Comparison of ENCODE assay signal across 9 cellular contexts in the genomic region with DNA sequence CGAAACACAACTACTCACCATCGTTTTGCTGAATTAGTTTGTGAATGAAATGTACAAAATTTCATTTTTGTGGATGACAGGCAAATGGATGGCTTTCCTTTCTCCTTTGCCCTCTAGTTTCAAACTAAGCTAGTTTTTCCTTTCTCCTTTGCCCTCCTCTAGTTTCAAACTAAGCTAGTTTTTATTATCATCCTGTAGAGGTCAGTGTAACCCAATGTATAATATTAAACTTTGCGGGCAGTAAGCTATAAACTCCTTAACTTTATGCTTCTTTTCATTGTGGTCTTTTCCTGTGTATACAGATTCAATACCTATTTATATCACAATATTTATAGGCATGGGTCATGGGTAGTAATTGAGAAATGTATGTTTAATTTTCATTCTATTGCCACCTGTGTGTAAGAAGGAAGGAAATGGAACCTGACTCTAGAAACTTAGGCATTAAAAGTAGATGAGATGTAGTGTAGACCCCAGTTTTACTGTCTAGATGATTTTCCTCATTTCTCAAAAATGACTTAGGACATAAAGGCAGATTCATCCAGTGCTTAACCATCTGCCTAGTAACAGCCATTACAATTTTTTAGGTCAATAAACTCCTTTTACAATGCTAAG. TPM values are rescaled to one million over a fixed set of nuclear protein-coding genes. Genes with fewer than 3 reads are reported as not detected.
DNase-seq lines count a peak whose midpoint lies in the region; ATAC-seq, FAIRE-seq and TF ChIP-seq lines count a peak whose summit lies in the region.
"Had no signal": no experiment of that assay in that cellular context is flagged by ENCODE, and none has a peak within 500 bp of the region (broad histone marks: within the 10 kb centered on the region; RNA-seq: fewer than 3 reads in every experiment).

No MANE protein-coding gene starts in this region.

- H3K27me3 Mint-ChIP-seq in endothelial cell (ENCODE audit: unreplicated experiment), result peaks cover 3% of the 10 kb centered on the region
- H3K27me3 Mint-ChIP-seq: activated naive CD8-positive, alpha-beta T cell had no signal

- H3K36me3 ChIP-seq in pancreas, result no peaks in the 10 kb centered on the region

- peak; percentile 53 to 87 (median 81) for ATAC-seq in pancreas
- no peak for ATAC-seq in GM19324 (IDR thresholded peaks at IDR 0.05; ENCODE audit: low FRiP score, unreplicated experiment)
- ATAC-seq in GM21723 (IDR thresholded peaks at IDR 0.05; ENCODE audit: unreplicated experiment), result no peak

- peak; percentile 46 for DNase-seq in ACHN
- no peak for DNase-seq in GM19239 (ENCODE audit: insufficient read length, low spot score)
- peak; percentile 24 for DNase-seq in NCI-H82 treated with DMSO at 0.1 percent for 48 hours (lab: John Stamatoyannopoulos, UW; ENCODE audit: unreplicated experiment)
- DNase-seq in endothelial cell (ENCODE audit: low spot score), result no peak
- DNase-seq in pancreas, result no peak
- DNase-seq in posterior cingulate gyrus, result no peak

- no peak overlapping the region for H3K27ac ChIP-seq in pancreas

- no peaks in the 10 kb centered on the region for H3K4me1 ChIP-seq in pancreas

- no peaks in the 10 kb centered on the region for H3K9me3 ChIP-seq in pancreas

- H3K4me1 Mint-ChIP-seq in endothelial cell (ENCODE audit: unreplicated experiment), result no peaks in the 10 kb centered on the region

- H3K27me3 ChIP-seq in pancreas, result no peaks in the 10 kb centered on the region

- WGBS in pancreas, 2 donors, result 11 to 19% methylated on average over 3 of the region's 3 CpGs

- no peak overlapping the region for H3K27ac Mint-ChIP-seq in endothelial cell (ENCODE audit: unreplicated experiment)
- H3K27ac Mint-ChIP-seq: activated naive CD8-positive, alpha-beta T cell had no signal

- intact Hi-C loops in pancreas (cut with DNase I), result loop anchor here in 1 of 3 donors (10.0 kb wide), 1 partner anchor 726 kb away; no protein-coding TSS in a partner anchor
- intact Hi-C loops in posterior cingulate gyrus (cut with DNase I), result no loop called here

- peaks cover 3% of the 10 kb centered on the region for H3K36me3 Mint-ChIP-seq in endothelial cell (ENCODE audit: low read depth, unreplicated experiment)
- H3K36me3 Mint-ChIP-seq: activated naive CD8-positive, alpha-beta T cell had no signal

- H3K4me3 Mint-ChIP-seq in endothelial cell (ENCODE audit: unreplicated experiment), result no peak overlapping the region
- H3K4me3 Mint-ChIP-seq: activated naive CD8-positive, alpha-beta T cell had no signal

- TF ChIP-seq CTCF in endothelial cell (IDR thresholded peaks at IDR 0.05; ENCODE audit: unreplicated experiment) (peak; percentile 31), pancreas (IDR thresholded peaks at IDR 0.05) (peak in 1 of 4 donors; percentile 36)

- in situ Hi-C loops in ACHN (cut with HindIII; ENCODE audit: low pct_ligation_motif_present, low pct_unique_long_range_greater_than_20kb, low sequenced_read_pairs), result no loop called here

- FAIRE-seq in GM19239 (lab: Jason Lieb, UNC), result peak; percentile 69
- peak; percentile 60 for FAIRE-seq in pancreas (lab: Jason Lieb, UNC)

- peaks cover 2% of the 10 kb centered on the region for H3K9me3 Mint-ChIP-seq in endothelial cell (ENCODE audit: unreplicated experiment)

- H3K4me3 ChIP-seq in pancreas, result no peak overlapping the region

RNA-seq across cellular contexts. Expression of a gene that starts 58.1 kb away (rescaled TPM):
- not detected for total RNA-seq in endothelial cell (ENCODE audit: unreplicated experiment)
- not detected for total RNA-seq in pancreas
- not detected for polyA plus RNA-seq in pancreas

Comparison
In these comparisons a context has a peak if more than half of its experiments do, and no peak if none do; other contexts are left out.
1. DNase-seq: peak in ACHN (single experiment) and NCI-H82 treated with DMSO at 0.1 percent for 48 hours (single experiment); none in GM19239 (single experiment), endothelial cell (single experiment), pancreas (0 of 6) and posterior cingulate gyrus (0 of 10).
2. ATAC-seq: peak in pancreas (4 of 4); none in GM19324 (single experiment) and GM21723 (single experiment).